ENCODE assay signal across 31 cellular contexts in the genomic region with DNA sequence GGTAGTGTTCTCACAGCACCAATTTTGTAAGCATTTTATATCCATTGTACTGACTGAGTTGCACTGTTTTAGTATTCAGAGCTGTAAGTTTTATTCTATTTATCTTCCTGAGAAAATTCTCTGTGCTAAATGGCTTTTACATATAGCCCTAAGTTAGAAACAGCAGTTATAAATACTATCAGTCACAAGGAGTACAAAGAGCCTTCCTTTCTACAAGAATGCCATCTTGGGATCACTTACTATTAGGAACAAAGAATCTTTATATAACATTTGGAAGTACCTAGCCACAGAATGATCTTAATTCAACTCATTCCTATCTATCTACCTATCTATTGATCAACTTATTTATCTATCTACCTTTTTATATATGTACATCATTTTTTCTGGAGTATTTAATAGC.
"Had no signal": no experiment of that assay in that cellular context is flagged by ENCODE, and none has a peak within 500 bp of the region (broad histone marks: within the 10 kb centered on the region; RNA-seq: fewer than 3 reads in every experiment).

No MANE protein-coding gene starts in this region.

- DNase-seq: activated B cell treated with CpG ODN at 0.5 μM for 24 hours; activated CD4-positive, alpha-beta memory T cell treated with anti-CD3 and anti-CD28 coated beads for 36 hours; activated CD4-positive, alpha-beta T cell treated with anti-CD3 and anti-CD28 coated beads for 4 hours; activated CD4-positive, alpha-beta T cell treated with anti-CD3 and anti-CD28 coated beads, Interleukin-2, amount 10 ng/mL, durations not matched to agents 24 days and 14 days; activated CD4-positive, alpha-beta T cell treated with anti-CD3 and anti-CD28 coated beads, Interleukin-2, amount 50 U/mL, for 1 hour; activated CD4-positive, alpha-beta T cell treated with anti-CD3 and anti-CD28 coated beads, Interleukin-2, amount 50 U/mL, for 4 hours; activated CD4-positive, CD25-positive, alpha-beta regulatory T cell treated with anti-CD3 and anti-CD28 coated beads, Interleukin-2, amount 50 U/mL, for 72 hours; activated CD8-positive, alpha-beta memory T cell treated with anti-CD3 and anti-CD28 coated beads, Interleukin-2, amount 50 U/mL, for 4 hours; activated CD8-positive, alpha-beta T cell treated with anti-CD3 and anti-CD28 coated beads for 36 hours; activated effector memory CD4-positive, alpha-beta T cell treated with anti-CD3 and anti-CD28 coated beads, Interleukin-2, amount 50 U/mL, for 16 hours; activated gamma-delta T cell treated with Interleukin-2 at 50 U/mL for 16 hours; activated naive CD4-positive, alpha-beta T cell; activated naive CD4-positive, alpha-beta T cell treated with anti-CD3 and anti-CD28 coated beads for 36 hours; activated naive CD4-positive, alpha-beta T cell treated with anti-CD3 and anti-CD28 coated beads, Interleukin-2, amount 50 U/mL, for 16 hours; activated naive CD8-positive, alpha-beta T cell treated with anti-CD3 and anti-CD28 coated beads for 36 hours; activated T-cell treated with anti-CD3 and anti-CD28 coated beads for 4 hours; activated T-cell treated with anti-CD3 and anti-CD28 coated beads, Interleukin-2, amount 50 U/mL, for 1 hour; activated T-cell treated with anti-CD3 and anti-CD28 coated beads, Interleukin-2, amount 50 U/mL, for 4 hours; activated T-cell treated with anti-CD3 and anti-CD28 coated beads, Interleukin-2, amount 50 U/mL, for 72 hours; adrenal gland; amniotic stem cell; aorta; body of pancreas; brain microvascular endothelial cell; caudate nucleus; cerebellar nuclear complex; T-helper 1 cell; T-helper 2 cell; T-helper 9 cell had no signal

- ATAC-seq: activated CD8-positive, alpha-beta T cell treated with anti-CD3 and anti-CD28 coated beads for 36 hours; activated naive CD4-positive, alpha-beta T cell treated with anti-CD3 and anti-CD28 coated beads, Interleukin-2, amount 50 U/mL, for 72 hours; activated T-cell treated with anti-CD3 and anti-CD28 coated beads, Interleukin-2, amount 50 U/mL, for 4 hours; activated T-cell treated with anti-CD3 and anti-CD28 coated beads, Interleukin-2, amount 50 U/mL, for 72 hours; activated T-helper 17 cell treated with anti-CD3 and anti-CD28 coated beads, Interleukin-2, amount 50 U/mL, for 72 hours; body of pancreas had no signal
